ENCODE assay signal across 22 cellular contexts in the genomic region with DNA sequence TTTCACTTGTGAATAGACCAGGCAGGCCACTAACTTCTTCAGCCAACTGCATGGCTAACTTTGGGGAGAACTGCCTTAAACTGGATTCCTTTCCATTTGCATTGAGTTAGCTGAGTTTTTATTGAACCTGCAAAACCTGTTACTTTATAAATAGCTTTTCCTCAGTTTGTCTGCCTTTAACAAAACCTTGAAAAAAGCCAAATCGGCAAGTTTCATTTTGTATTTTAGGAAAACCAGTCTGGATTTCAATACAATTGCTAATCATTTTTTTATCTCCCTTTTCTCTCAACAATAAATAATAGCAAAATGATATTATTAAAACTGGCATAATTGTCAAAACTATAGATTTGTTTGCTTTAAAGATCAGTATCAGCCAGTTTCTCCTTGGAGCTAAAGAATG.
"Had no signal": no experiment of that assay in that cellular context is flagged by ENCODE, and none has a peak within 500 bp of the region (broad histone marks: within the 10 kb centered on the region; RNA-seq: fewer than 3 reads in every experiment).

No MANE protein-coding gene starts in this region.

- H3K27ac ChIP-seq: cardiac muscle cell had no signal

- H3K9me3 Mint-ChIP-seq: activated B cell treated with CpG ODN at 0.5 μM for 24 hours; activated CD4-positive, alpha-beta memory T cell treated with anti-CD3 and anti-CD28 coated beads, Interleukin-2, amount 10 ng/mL, durations not matched to agents 7 days and 5 days; activated naive CD4-positive, alpha-beta T cell treated with anti-CD3 and anti-CD28 coated beads for 36 hours; activated T-helper 1 cell treated with anti-CD3 and anti-CD28 coated beads, Interleukin-12 subunit alpha, Interleukin-12 subunit beta, Interleukin-2, Interleukin-4 antibody, amounts not matched to agents 30 ng/mL and 10 ng/mL and 1 ng/mL, durations not matched to agents 14 hours and 24 hours and 36 hours; brain had no signal

- H3K4me3 ChIP-seq: cardiac muscle cell had no signal

- H3K27ac Mint-ChIP-seq: activated B cell treated with CpG ODN at 0.5 μM for 24 hours; activated naive CD4-positive, alpha-beta T cell treated with anti-CD3 and anti-CD28 coated beads for 36 hours; activated naive CD8-positive, alpha-beta T cell; brain had no signal

- H3K27me3 ChIP-seq: cardiac muscle cell had no signal

- DNase-seq: activated B cell treated with CpG ODN at 0.5 μM for 24 hours; activated CD4-positive, alpha-beta memory T cell treated with anti-CD3 and anti-CD28 coated beads, Interleukin-2, amount 10 ng/mL, durations not matched to agents 7 days and 5 days; activated CD4-positive, alpha-beta T cell treated with anti-CD3 and anti-CD28 coated beads for 1 hour; activated CD8-positive, alpha-beta memory T cell treated with anti-CD3 and anti-CD28 coated beads, Interleukin-2, amount 50 U/mL, for 48 hours; activated gamma-delta T cell; activated naive CD4-positive, alpha-beta T cell treated with anti-CD3 and anti-CD28 coated beads for 36 hours; activated T-cell treated with anti-CD3 and anti-CD28 coated beads, Interleukin-2, amount 50 U/mL, for 1 hour; amygdala; KG1; NCI-H146; NCI-H1930; NCI-H2171; NCI-H2227 treated with DMSO at 0.1 percent for 48 hours; NCI-H526; NCI-H774; SIG-M5; T1000 had no signal

- H3K4me3 Mint-ChIP-seq: activated B cell treated with CpG ODN at 0.5 μM for 24 hours; activated naive CD4-positive, alpha-beta T cell treated with anti-CD3 and anti-CD28 coated beads for 36 hours; activated naive CD8-positive, alpha-beta T cell; brain had no signal

- H3K36me3 Mint-ChIP-seq: brain had no signal

- H3K27me3 Mint-ChIP-seq: activated B cell treated with CpG ODN at 0.5 μM for 24 hours; activated CD4-positive, alpha-beta memory T cell treated with anti-CD3 and anti-CD28 coated beads, Interleukin-2, amount 10 ng/mL, durations not matched to agents 7 days and 5 days; activated CD4-positive, alpha-beta T cell treated with anti-CD3 and anti-CD28 coated beads, Interleukin-2, amount 10 ng/mL, durations not matched to agents 24 days and 14 days; activated naive CD8-positive, alpha-beta T cell; brain had no signal
